ENCODE assay signal across 23 cellular contexts in the genomic region with DNA sequence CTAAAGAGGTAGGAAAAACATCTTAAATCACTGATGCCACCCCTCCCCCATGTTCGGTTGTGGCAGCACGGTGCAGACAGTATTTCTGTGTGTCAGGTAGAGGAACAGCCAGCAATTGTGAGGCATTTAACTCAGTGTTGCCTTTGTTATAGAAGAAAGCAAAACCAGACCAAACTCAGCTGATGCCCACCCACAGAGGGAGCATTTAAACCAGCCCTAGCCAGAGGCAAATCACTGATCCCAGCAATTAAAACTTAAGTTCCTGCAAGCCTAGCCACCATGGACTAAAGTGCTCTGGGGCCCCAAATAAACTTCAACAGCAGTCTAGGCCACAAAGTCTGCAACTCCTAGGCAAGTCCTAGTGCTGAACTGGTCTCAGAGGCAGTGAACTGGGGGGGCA.
"Had no signal": no experiment of that assay in that cellular context is flagged by ENCODE, and none has a peak within 500 bp of the region (broad histone marks: within the 10 kb centered on the region; RNA-seq: fewer than 3 reads in every experiment).

No MANE protein-coding gene starts in this region.

- H3K4me1 ChIP-seq: esophagus muscularis mucosa, gastrocnemius medialis, left lung, pancreas, psoas muscle, thyroid gland, upper lobe of right lung had no signal

- H3K9me3 ChIP-seq: esophagus muscularis mucosa, gastrocnemius medialis, left lung, psoas muscle, thyroid gland, upper lobe of right lung had no signal

- DNase-seq: activated CD4-positive, alpha-beta T cell treated with anti-CD3 and anti-CD28 coated beads for 4 hours; activated CD4-positive, alpha-beta T cell treated with anti-CD3 and anti-CD28 coated beads, Interleukin-2, amount 50 U/mL, for 48 hours; activated CD4-positive, CD25-positive, alpha-beta regulatory T cell; activated CD8-positive, alpha-beta memory T cell treated with anti-CD3 and anti-CD28 coated beads, Interleukin-2, amount 50 U/mL, for 48 hours; activated naive CD4-positive, alpha-beta T cell treated with Interleukin-2 at 50 U/mL for 16 hours; activated naive CD8-positive, alpha-beta T cell treated with anti-CD3 and anti-CD28 coated beads for 36 hours; activated T-cell treated with anti-CD3 and anti-CD28 coated beads, Interleukin-2, amount 50 U/mL, for 48 hours; central memory CD4-positive, alpha-beta T cell; dermis blood vessel endothelial cell; effector memory CD4-positive, alpha-beta T cell; gastrocnemius medialis; left lung; midbrain; natural killer cell; pancreas; psoas muscle; right cardiac atrium; stimulated activated CD4-positive, alpha-beta T cell treated with anti-CD3 and anti-CD28 coated beads, Interleukin-4, amount 100 ng/mL, for 4 hours; substantia nigra; T-helper 17 cell; thyroid gland; upper lobe of right lung had no signal

- H3K27me3 ChIP-seq: esophagus muscularis mucosa, gastrocnemius medialis, left lung, pancreas, thyroid gland, upper lobe of right lung had no signal

- ATAC-seq: gastrocnemius medialis, left lung, natural killer cell, pancreas, psoas muscle, right cardiac atrium, T-helper 17 cell, upper lobe of right lung had no signal

- H3K27ac ChIP-seq: esophagus muscularis mucosa, gastrocnemius medialis, left lung, pancreas, psoas muscle, thyroid gland, upper lobe of right lung had no signal

- H3K36me3 ChIP-seq: esophagus muscularis mucosa, gastrocnemius medialis, left lung, pancreas, thyroid gland, upper lobe of right lung had no signal

- H3K4me3 ChIP-seq: esophagus muscularis mucosa, gastrocnemius medialis, left lung, pancreas, psoas muscle, thyroid gland, upper lobe of right lung had no signal
